In genomic region chr20:3797592-3798404, GRCh38 we compare ENCODE assay signal across 9 cellular contexts. TPM values are rescaled to one million over a fixed set of nuclear protein-coding genes. Genes with fewer than 3 reads are reported as not detected.
A peak's percentile ranks its signal among the peaks of the same experiment; 100 is the strongest.
DNase-seq lines count a peak whose midpoint lies in the region; ATAC-seq and TF ChIP-seq lines count a peak whose summit lies in the region.
"Had no signal": no experiment of that assay in that cellular context is flagged by ENCODE, and none has a peak within 500 bp of the region (broad histone marks: within the 10 kb centered on the region; RNA-seq: fewer than 3 reads in every experiment).

No MANE protein-coding gene starts in this region.

- peak overlapping the region; percentile 89 for H3K9ac ChIP-seq in SK-N-SH

- H3K9me2 ChIP-seq in SK-N-SH, result no peaks in the 10 kb centered on the region

- TF ChIP-seq RAD21 in SK-N-SH (IDR thresholded peaks at IDR 0.05; ENCODE audit: low read length), result no peak

- H3K27me3 ChIP-seq in SK-N-SH (ENCODE audit: insufficient read depth), result no peaks in the 10 kb centered on the region
- no peaks in the 10 kb centered on the region for H3K27me3 ChIP-seq in psoas muscle (ENCODE audit: insufficient read depth in 3 of 3, low read length in 2 of 3)
- H3K27me3 ChIP-seq in testis, result no peaks in the 10 kb centered on the region

- peak overlapping the region; percentile 98 for H3K4me2 ChIP-seq in SK-N-SH

- TF ChIP-seq POLR2A in testis (IDR thresholded peaks at IDR 0.05), result no peak

- H3K27ac ChIP-seq in SK-N-SH (ENCODE audit: low read depth in 2 of 2, low read length in 1 of 2) (peak overlapping the region in 1 of 2 experiments; percentile 47; a peak in 2 of 4 replicates), psoas muscle (no peak overlapping the region), testis (no peak overlapping the region)

- peaks cover 53% of the 10 kb centered on the region for H3K79me2 ChIP-seq in SK-N-SH (ENCODE audit: insufficient read depth)

- CTCF ChIA-PET in SK-N-SH (lab: Yijun Ruan, JAX), result interaction anchor here (3.5 kb wide), 1 partner anchor 22 kb away, joined by 51 read pairs; the partner anchor contains the start of gene AP5S1

- H3K4me1 ChIP-seq in SK-N-SH (ENCODE audit: control insufficient read depth in 1 of 2, insufficient read depth in 2 of 2, low read depth in 1 of 2, low read length in 1 of 2) (peaks cover 17 to 41% of the 10 kb centered on the region in 2 experiments; a peak in 3 of 4 replicates), psoas muscle (peaks cover 6% of the 10 kb centered on the region), testis (peaks cover 3% of the 10 kb centered on the region)

- H3K36me3 ChIP-seq in SK-N-SH (replicated peaks in 1 of 2; ENCODE audit: control insufficient read depth in 1 of 2, insufficient read depth in 2 of 2, low read length in 1 of 2) (peaks cover 25 to 36% of the 10 kb centered on the region in 2 experiments), psoas muscle (ENCODE audit: insufficient read depth in 1 of 2, low read depth in 1 of 2) (peaks cover 0 to 23% of the 10 kb centered on the region in 2 donors), testis (ENCODE audit: low read depth, missing control alignments) (no peaks in the 10 kb centered on the region)

- POLR2A ChIA-PET in SK-N-SH (lab: Yijun Ruan, JAX), result no interaction called here

- WGBS in SK-N-SH (ENCODE audit: low lambda C conversion rate), result 69% methylated on average over 17 of the region's 19 CpGs
- 62 to 76% (median 71%) methylated on average over 19 of the region's 19 CpGs for WGBS in psoas muscle, 3 donors
- WGBS in testis, 2 donors, result 70 to 79% methylated on average over 19 of the region's 19 CpGs

- peaks cover 3% of the 10 kb centered on the region for H3F3A ChIP-seq in SK-N-SH (replicated peaks; ENCODE audit: insufficient read depth)

- no peak overlapping the region for H2AFZ ChIP-seq in SK-N-SH (ENCODE audit: low read depth)

- H3K4me3 ChIP-seq in SK-N-SH (ENCODE audit: low read depth in 2 of 2, low read length in 1 of 2) (peak overlapping the region; percentile 70 to 72; a peak in 3 of 4 replicates), psoas muscle (peak overlapping the region; percentile 86), testis (no peak overlapping the region)

- ATAC-seq in SK-N-SH treated with all-trans-retinoic acid at 6 μM for 48 hours (no peak), psoas muscle (no peak)

- intact Hi-C loops in psoas muscle (cut with DNase I), result no loop called here
- intact Hi-C loops in testis (cut with DNase I; ENCODE audit: low total_unique reads), result no loop called here

- no peak for TF ChIP-seq CTCF in SK-N-SH (IDR thresholded peaks at IDR 0.05)
- no peak for TF ChIP-seq CTCF in psoas muscle (IDR thresholded peaks at IDR 0.05)
- TF ChIP-seq CTCF in testis (IDR thresholded peaks at IDR 0.05), result no peak

- TF ChIP-seq EP300 in SK-N-SH (IDR thresholded peaks at IDR 0.05; ENCODE audit: borderline replicate concordance in 1 of 2, low read depth in 1 of 2, low read length in 1 of 2), result no peak

- H3K9me3 ChIP-seq in SK-N-SH (no peaks in the 10 kb centered on the region), psoas muscle (no peaks in the 10 kb centered on the region), testis (no peaks in the 10 kb centered on the region)

- H4K20me1 ChIP-seq in SK-N-SH (ENCODE audit: insufficient read depth), result no peaks in the 10 kb centered on the region

- DNase-seq in SK-N-SH (peak; percentile 11), RPMI7951 (ENCODE audit: low read depth) (peak; percentile 58), psoas muscle (peak in 1 of 2 donors; percentile 41), testis (no peak), NK-92 (lab: John Stamatoyannopoulos, UW; ENCODE audit: unreplicated experiment) (no peak), cortex of kidney (lab: John Stamatoyannopoulos, UW) (no peak)
- DNase-seq in effector CD8-positive, alpha-beta T cell (lab: John Stamatoyannopoulos, UW), result peak; percentile 19

TF ChIP-seq in SK-N-SH, 30 proteins besides CTCF, POLR2A, EP300 and RAD21 (continues in another document):
- no peak for TF ChIP-seq FOXM1 (IDR thresholded peaks at IDR 0.05; ENCODE audit: low read depth)

TF ChIP-seq in SK-N-SH treated with all-trans-retinoic acid at 6 μM for 48 hours, 23 proteins besides CTCF, POLR2A, EP300 and RAD21 (continues in another document):
- TF ChIP-seq ZFP3 (CRISPR knock-in tag; IDR thresholded peaks at IDR 0.05) (no peak), ZNF70 (CRISPR knock-in tag; IDR thresholded peaks at IDR 0.05) (no peak), TCF4 (CRISPR knock-in tag; IDR thresholded peaks at IDR 0.05; ENCODE audit: borderline replicate concordance) (no peak), RARB (CRISPR knock-in tag; IDR thresholded peaks at IDR 0.05) (no peak), ZFP30 (CRISPR knock-in tag; IDR thresholded peaks at IDR 0.05) (no peak), ZNF8 (CRISPR knock-in tag; IDR thresholded peaks at IDR 0.05) (no peak), PATZ1 (CRISPR knock-in tag; IDR thresholded peaks at IDR 0.05; ENCODE audit: borderline replicate concordance) (no peak), ZNF565 (CRISPR knock-in tag; conservative IDR thresholded peaks at IDR 0.05; ENCODE audit: low read depth) (no peak), OSR1 (CRISPR knock-in tag; IDR thresholded peaks at IDR 0.05) (no peak)
- TF ChIP-seq, protein P1, sequence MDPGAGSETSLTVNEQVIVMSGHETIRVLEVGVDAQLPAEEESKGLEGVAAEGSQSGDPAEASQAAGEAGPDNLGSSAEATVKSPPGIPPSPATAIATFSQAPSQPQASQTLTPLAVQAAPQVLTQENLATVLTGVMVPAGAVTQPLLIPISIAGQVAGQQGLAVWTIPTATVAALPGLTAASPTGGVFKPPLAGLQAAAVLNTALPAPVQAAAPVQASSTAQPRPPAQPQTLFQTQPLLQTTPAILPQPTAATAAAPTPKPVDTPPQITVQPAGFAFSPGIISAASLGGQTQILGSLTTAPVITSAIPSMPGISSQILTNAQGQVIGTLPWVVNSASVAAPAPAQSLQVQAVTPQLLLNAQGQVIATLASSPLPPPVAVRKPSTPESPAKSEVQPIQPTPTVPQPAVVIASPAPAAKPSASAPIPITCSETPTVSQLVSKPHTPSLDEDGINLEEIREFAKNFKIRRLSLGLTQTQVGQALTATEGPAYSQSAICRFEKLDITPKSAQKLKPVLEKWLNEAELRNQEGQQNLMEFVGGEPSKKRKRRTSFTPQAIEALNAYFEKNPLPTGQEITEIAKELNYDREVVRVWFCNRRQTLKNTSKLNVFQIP (CRISPR knock-in tag; IDR thresholded peaks at IDR 0.05; ENCODE audit: borderline replicate concordance, low read depth), result no peak

RNA-seq across cellular contexts. Expression of gene CDC25B, which starts 1.7 kb away (rescaled TPM):
- polyA plus RNA-seq in SK-N-SH (2012; rRNA removed) (41.5 and 56.5 TPM in 2 replicates), psoas muscle (1 to 10 TPM; 5.1 to 6.8 (median 6.6) TPM), testis (ENCODE audit: insufficient read depth, low read depth, low replicate concordance) (14.4 TPM)
- 26.5 and 35.3 TPM in 2 replicates for polyA plus RNA-seq in SK-N-SH (2012; cell fraction: cytosol; rRNA removed)
- polyA plus RNA-seq in SK-N-SH (2012; cell fraction: nucleus; rRNA removed), result 173 and 208 TPM in 2 replicates
- 133 and 136 TPM in 2 replicates for total RNA-seq in RPMI7951 (2014; rRNA removed; shearing (Covaris generic))
- total RNA-seq in psoas muscle (1 to 10 TPM; 7.1 to 9.1 (median 8.4) TPM), testis (10 to 100 TPM; 25.4 to 45.6 TPM)

RNA-seq across cellular contexts. Expression of gene CENPB, which starts 11.3 kb away (rescaled TPM):
- polyA plus RNA-seq in SK-N-SH (2012; rRNA removed), result 37.6 and 41.2 TPM in 2 replicates
- polyA plus RNA-seq in SK-N-SH (2012; cell fraction: cytosol; rRNA removed), result 29.8 and 39.9 TPM in 2 replicates
- polyA plus RNA-seq in SK-N-SH (2012; cell fraction: nucleus; rRNA removed), result 26.3 and 35.2 TPM in 2 replicates
- 65.2 and 122 TPM in 2 replicates for total RNA-seq in RPMI7951 (2014; rRNA removed; shearing (Covaris generic))
- 100 to 1,000 TPM in 1 of 4 donors, 10 to 100 TPM in 3; 74.3 to 129 (median 97.8) TPM for total RNA-seq in psoas muscle
- polyA plus RNA-seq in psoas muscle, result 100 to 1,000 TPM in 2 of 3 donors, 10 to 100 TPM in 1; 84.0 to 144 (median 116) TPM
- total RNA-seq in testis, result 10 to 100 TPM; 32.2 to 44.1 TPM
- polyA plus RNA-seq in testis (ENCODE audit: insufficient read depth, low read depth, low replicate concordance), result 24.8 TPM

RNA-seq across cellular contexts. Expression of gene SPEF1, which starts 16.6 kb away (rescaled TPM):
- 1.6 and 1.8 TPM in 2 replicates for polyA plus RNA-seq in SK-N-SH (2012; rRNA removed)
- polyA plus RNA-seq in SK-N-SH (2012; cell fraction: cytosol; rRNA removed), result 1.1 and 1.4 TPM in 2 replicates
- 4.5 and 5.8 TPM in 2 replicates for polyA plus RNA-seq in SK-N-SH (2012; cell fraction: nucleus; rRNA removed)
- 0.78 TPM in 1 of 2 replicates, not detected in the other for total RNA-seq in RPMI7951 (2014; rRNA removed; shearing (Covaris generic))
- under 1 TPM in 1 of 4 donors, not detected in 3; 0.13 TPM for total RNA-seq in psoas muscle
- 1 to 10 TPM in 1 of 3 donors, under 1 TPM in 2; 0.12 to 1.7 (median 0.35) TPM for polyA plus RNA-seq in psoas muscle
- total RNA-seq in testis, result 10 to 100 TPM in 1 of 2 donors, 1 to 10 TPM in 1; 9.8 to 12.1 TPM
- polyA plus RNA-seq in testis (ENCODE audit: insufficient read depth, low read depth, low replicate concordance), result 28.8 TPM
- total RNA-seq: Daoy had no signal

RNA-seq across cellular contexts. Expression of gene AP5S1, which starts 22.5 kb away (rescaled TPM):
- polyA plus RNA-seq in SK-N-SH (2012; rRNA removed) (8.6 and 10.3 TPM in 2 replicates), psoas muscle (10 to 100 TPM; 11.0 to 25.2 (median 12.9) TPM), testis (ENCODE audit: insufficient read depth, low read depth, low replicate concordance) (26.0 TPM)
- polyA plus RNA-seq in SK-N-SH (2012; cell fraction: cytosol; rRNA removed), result 4.7 and 6.5 TPM in 2 replicates
- 9.7 and 10.8 TPM in 2 replicates for polyA plus RNA-seq in SK-N-SH (2012; cell fraction: nucleus; rRNA removed)
- 28.5 and 29.7 TPM in 2 replicates for total RNA-seq in RPMI7951 (2014; rRNA removed; shearing (Covaris generic))
- total RNA-seq in psoas muscle (10 to 100 TPM; 11.8 to 17.5 (median 12.1) TPM), testis (10 to 100 TPM; 25.9 to 26.6 TPM)

RNA-seq across cellular contexts. Expression of gene ADISSP, which starts 30.2 kb away (rescaled TPM):
- 59.9 and 73.9 TPM in 2 replicates for polyA plus RNA-seq in SK-N-SH (2012; rRNA removed)
- 31.6 and 54.9 TPM in 2 replicates for polyA plus RNA-seq in SK-N-SH (2012; cell fraction: cytosol; rRNA removed)
- polyA plus RNA-seq in SK-N-SH (2012; cell fraction: nucleus; rRNA removed), result 36.1 and 49.8 TPM in 2 replicates
- 52.7 and 73.8 TPM in 2 replicates for total RNA-seq in RPMI7951 (2014; rRNA removed; shearing (Covaris generic))
- total RNA-seq in psoas muscle, result 10 to 100 TPM; 11.9 to 16.0 (median 13.4) TPM
- 10 to 100 TPM; 10.7 to 24.7 (median 15.4) TPM for polyA plus RNA-seq in psoas muscle
- 10 to 100 TPM; 17.6 to 19.7 TPM for total RNA-seq in testis
- 36.5 TPM for polyA plus RNA-seq in testis (ENCODE audit: insufficient read depth, low read depth, low replicate concordance)

Comparison
In these comparisons a context has a peak if more than half of its experiments do, and no peak if none do; other contexts are left out.
1. DNase-seq: peak in SK-N-SH (single experiment), RPMI7951 (single experiment) and effector CD8-positive, alpha-beta T cell (single experiment); none in testis (single experiment), NK-92 (single experiment) and cortex of kidney (single experiment).
2. H3K4me3 ChIP-seq: peak in SK-N-SH (2 of 2) and psoas muscle (single experiment); none in testis (0 of 2).